In genomic region chr2:108448678-108449409, GRCh38 we compare ENCODE assay signal across 8 cellular contexts. TPM values are rescaled to one million over a fixed set of nuclear protein-coding genes. Genes with fewer than 3 reads are reported as not detected.
DNase-seq lines count a peak whose midpoint lies in the region; ATAC-seq, FAIRE-seq and TF ChIP-seq lines count a peak whose summit lies in the region.

A gene with protein sequence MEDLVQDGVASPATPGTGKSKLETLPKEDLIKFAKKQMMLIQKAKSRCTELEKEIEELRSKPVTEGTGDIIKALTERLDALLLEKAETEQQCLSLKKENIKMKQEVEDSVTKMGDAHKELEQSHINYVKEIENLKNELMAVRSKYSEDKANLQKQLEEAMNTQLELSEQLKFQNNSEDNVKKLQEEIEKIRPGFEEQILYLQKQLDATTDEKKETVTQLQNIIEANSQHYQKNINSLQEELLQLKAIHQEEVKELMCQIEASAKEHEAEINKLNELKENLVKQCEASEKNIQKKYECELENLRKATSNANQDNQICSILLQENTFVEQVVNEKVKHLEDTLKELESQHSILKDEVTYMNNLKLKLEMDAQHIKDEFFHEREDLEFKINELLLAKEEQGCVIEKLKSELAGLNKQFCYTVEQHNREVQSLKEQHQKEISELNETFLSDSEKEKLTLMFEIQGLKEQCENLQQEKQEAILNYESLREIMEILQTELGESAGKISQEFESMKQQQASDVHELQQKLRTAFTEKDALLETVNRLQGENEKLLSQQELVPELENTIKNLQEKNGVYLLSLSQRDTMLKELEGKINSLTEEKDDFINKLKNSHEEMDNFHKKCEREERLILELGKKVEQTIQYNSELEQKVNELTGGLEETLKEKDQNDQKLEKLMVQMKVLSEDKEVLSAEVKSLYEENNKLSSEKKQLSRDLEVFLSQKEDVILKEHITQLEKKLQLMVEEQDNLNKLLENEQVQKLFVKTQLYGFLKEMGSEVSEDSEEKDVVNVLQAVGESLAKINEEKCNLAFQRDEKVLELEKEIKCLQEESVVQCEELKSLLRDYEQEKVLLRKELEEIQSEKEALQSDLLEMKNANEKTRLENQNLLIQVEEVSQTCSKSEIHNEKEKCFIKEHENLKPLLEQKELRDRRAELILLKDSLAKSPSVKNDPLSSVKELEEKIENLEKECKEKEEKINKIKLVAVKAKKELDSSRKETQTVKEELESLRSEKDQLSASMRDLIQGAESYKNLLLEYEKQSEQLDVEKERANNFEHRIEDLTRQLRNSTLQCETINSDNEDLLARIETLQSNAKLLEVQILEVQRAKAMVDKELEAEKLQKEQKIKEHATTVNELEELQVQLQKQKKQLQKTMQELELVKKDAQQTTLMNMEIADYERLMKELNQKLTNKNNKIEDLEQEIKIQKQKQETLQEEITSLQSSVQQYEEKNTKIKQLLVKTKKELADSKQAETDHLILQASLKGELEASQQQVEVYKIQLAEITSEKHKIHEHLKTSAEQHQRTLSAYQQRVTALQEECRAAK (N-terminal part only) (plus strand): TSS chr2:108449206. CDS start chr2:108449275, 69 bp downstream.

- peak within 1 kb of the TSS; percentile 78 for H3K4me2 ChIP-seq in SU-DHL-6 (ENCODE audit: low read depth, low read length, poor library complexity, severe bottlenecking)

- H3K27me3 Mint-ChIP-seq in activated naive CD8-positive, alpha-beta T cell treated with anti-CD3 and anti-CD28 coated beads for 36 hours: no peaks in the 10 kb centered on the region

- H2AFZ ChIP-seq in SU-DHL-6 (ENCODE audit: low read depth, low read length, severe bottlenecking): peak within 1 kb of the TSS; percentile 80

- 0 to 1% methylated on average over 55 of the region's 55 CpGs for WGBS in pancreas, 2 donors
- 0 to 1% methylated on average over 39 of the region's 55 CpGs for WGBS in thyroid gland, 2 donors

- peak within 1 kb of the TSS; percentile 65 for H3K4me3 ChIP-seq in GM12875 (ENCODE audit: low read depth, low read length)
- peak within 1 kb of the TSS; percentile 85 for H3K4me3 ChIP-seq in SU-DHL-6 (ENCODE audit: insufficient read depth, low read length, poor library complexity, severe bottlenecking)
- H3K4me3 ChIP-seq in pancreas: peak within 1 kb of the TSS; percentile 62 to 97 (median 82)
- H3K4me3 ChIP-seq in thyroid gland (replicated peaks in 1 of 3): peak within 1 kb of the TSS; percentile 68 to 74 (median 71)

- H3K9me2 ChIP-seq in SU-DHL-6 (replicated peaks; ENCODE audit: insufficient read depth, low read length): no peaks in the 10 kb centered on the region

- H3K4me1 Mint-ChIP-seq in activated naive CD8-positive, alpha-beta T cell treated with anti-CD3 and anti-CD28 coated beads for 36 hours: peaks cover 27% of the 10 kb centered on the region

- H3K4me3 Mint-ChIP-seq in activated naive CD8-positive, alpha-beta T cell treated with anti-CD3 and anti-CD28 coated beads for 36 hours: peak within 1 kb of the TSS; percentile 95

- peak; percentile 5 to 95 for TF ChIP-seq POLR2A in thyroid gland (IDR thresholded peaks at IDR 0.05)

- H3K27ac ChIP-seq in SU-DHL-6 (ENCODE audit: low read depth, low read length) (peak within 1 kb of the TSS; percentile 22; the same call in 1 of the 2 replicates), pancreas (peak within 1 kb of the TSS; percentile 75 to 94 (median 85)), thyroid gland (peak within 1 kb of the TSS; percentile 83 to 95 (median 86))

- H3K27me3 ChIP-seq in SU-DHL-6 (ENCODE audit: low read length): no peaks in the 10 kb centered on the region
- no peaks in the 10 kb centered on the region for H3K27me3 ChIP-seq in pancreas
- no peaks in the 10 kb centered on the region for H3K27me3 ChIP-seq in thyroid gland

- FAIRE-seq in pancreas (lab: Jason Lieb, UNC): no peak

- peak within 1 kb of the TSS; percentile 92 for H3K27ac Mint-ChIP-seq in activated naive CD8-positive, alpha-beta T cell treated with anti-CD3 and anti-CD28 coated beads for 36 hours

- intact Hi-C loops in Right ventricle myocardium superior (cut with DNase I) (no loop called here), pancreas (cut with DNase I) (no loop called here), thyroid gland (cut with DNase I) (loop anchor here (10.0 kb wide), 1 partner anchor 136 kb away; no protein-coding TSS in a partner anchor)

- peak within 1 kb of the TSS; percentile 67 for H3K9ac ChIP-seq in SU-DHL-6 (ENCODE audit: low read length)

- H3K36me3 ChIP-seq in SU-DHL-6 (ENCODE audit: low read length) (peaks cover 3% of the 10 kb centered on the region), pancreas (peaks cover 0 to 19% (median 9%) of the 10 kb centered on the region in 3 donors), thyroid gland (peaks cover 16 to 18% of the 10 kb centered on the region in 2 donors)

- peaks cover 4% of the 10 kb centered on the region for H3K9me3 Mint-ChIP-seq in activated naive CD8-positive, alpha-beta T cell treated with anti-CD3 and anti-CD28 coated beads for 36 hours

- peaks cover 19% of the 10 kb centered on the region for H3K36me3 Mint-ChIP-seq in activated naive CD8-positive, alpha-beta T cell treated with anti-CD3 and anti-CD28 coated beads for 36 hours

- H3K4me1 ChIP-seq in pancreas (peaks cover 0 to 7% (median 3%) of the 10 kb centered on the region in 3 donors), thyroid gland (peaks cover 0 to 4% of the 10 kb centered on the region in 2 donors)

- DNase-seq in NCI-H1417 (lab: John Stamatoyannopoulos, UW) (peak; percentile 89 to 96 (median 91)), Right ventricle myocardium superior (peak; percentile 97), pancreas (peak; percentile 95 to 99 (median 96)), thyroid gland (peak; percentile 94 to 95)
- peak; percentile 95 for DNase-seq in activated naive CD8-positive, alpha-beta T cell treated with anti-CD3 and anti-CD28 coated beads for 36 hours

- H3K9me3 ChIP-seq in SU-DHL-6 (ENCODE audit: insufficient read depth, low read length) (no peaks in the 10 kb centered on the region), pancreas (no peaks in the 10 kb centered on the region), thyroid gland (no peaks in the 10 kb centered on the region)

- H3F3A ChIP-seq in SU-DHL-6 (ENCODE audit: insufficient read depth): peaks cover 3% of the 10 kb centered on the region; the same call in 1 of the 2 replicates

- ATAC-seq in HG02763 (IDR thresholded peaks at IDR 0.05; ENCODE audit: unreplicated experiment): peak; percentile 98
- ATAC-seq in Right ventricle myocardium superior (ENCODE audit: poor library complexity): peak; percentile 100
- peak; percentile 98 to 100 (median 99) for ATAC-seq in pancreas

- TF ChIP-seq CTCF in GM12875 (IDR thresholded peaks at IDR 0.05; ENCODE audit: borderline replicate concordance, insufficient read depth, low read depth, low read length) (no peak), SU-DHL-6 (IDR thresholded peaks at IDR 0.05; ENCODE audit: insufficient read depth, low read length, poor library complexity, severe bottlenecking) (no peak), pancreas (IDR thresholded peaks at IDR 0.05) (no peak), thyroid gland (IDR thresholded peaks at IDR 0.05) (no peak)

- H3K79me2 ChIP-seq in SU-DHL-6 (ENCODE audit: insufficient read depth, low read length): peaks cover 11% of the 10 kb centered on the region; the same call in 1 of the 2 replicates

- no peaks in the 10 kb centered on the region for H4K20me1 ChIP-seq in SU-DHL-6 (ENCODE audit: low read depth, low read length)

RNA-seq across cellular contexts. Expression of the gene that starts here (rescaled TPM):
- 10 to 100 TPM; 36.9 to 43.6 TPM for total RNA-seq in activated naive CD8-positive, alpha-beta T cell treated with anti-CD3 and anti-CD28 coated beads for 36 hours
- total RNA-seq in Right ventricle myocardium superior (22.7 TPM), pancreas (10 to 100 TPM; 18.6 to 36.0 (median 22.5) TPM), thyroid gland (10 to 100 TPM; 41.4 to 59.4 (median 54.0) TPM)
- polyA plus RNA-seq in pancreas: 10 to 100 TPM in 1 of 2 donors, 1 to 10 TPM in 1; 8.7 to 11.7 TPM

Comparison
In these comparisons a context has a peak if more than half of its experiments do, and no peak if none do; other contexts are left out.
1. Peak in every context shown above with its lines: DNase-seq, ATAC-seq, H3K4me3 ChIP-seq and H3K27ac ChIP-seq.
2. H3K27ac ChIP-seq: peak in every context shown above with its lines; median percentile 86 in thyroid gland; 85 in pancreas; 22 in SU-DHL-6.